In the genomic region with DNA sequence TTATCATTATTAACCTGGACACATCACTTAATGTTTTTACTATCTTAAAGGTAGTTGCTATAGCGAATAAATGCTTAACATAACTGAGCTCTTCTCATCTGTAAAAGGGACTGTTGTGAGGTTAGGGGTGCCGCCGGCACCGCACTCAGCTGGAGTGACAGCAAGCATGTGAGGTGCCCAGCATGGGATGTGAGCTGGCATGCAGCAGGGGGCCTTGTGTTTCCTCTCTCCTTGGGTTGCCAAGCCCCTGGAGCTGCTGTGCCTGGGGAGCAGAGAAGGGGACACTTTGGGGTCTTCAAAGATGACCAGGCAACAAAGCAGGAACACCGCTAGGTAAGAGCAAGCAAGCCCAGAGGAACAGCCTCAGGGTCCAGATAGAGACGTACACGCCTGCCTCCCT, we compare ENCODE assay signal across 9 cellular contexts. TPM values are rescaled to one million over a fixed set of nuclear protein-coding genes. Genes with fewer than 3 reads are reported as not detected.
A peak's percentile ranks its signal among the peaks of the same experiment; 100 is the strongest.
DNase-seq lines count a peak whose midpoint lies in the region; ATAC-seq, FAIRE-seq and TF ChIP-seq lines count a peak whose summit lies in the region.
"Had no signal": no experiment of that assay in that cellular context is flagged by ENCODE, and none has a peak within 500 bp of the region (broad histone marks: within the 10 kb centered on the region; RNA-seq: fewer than 3 reads in every experiment).

No MANE protein-coding gene starts in this region.

- H3K27me3 ChIP-seq in HUES6 (ENCODE audit: control insufficient read depth, insufficient read depth, low read length), result peaks cover 13% of the 10 kb centered on the region
- H3K27me3 ChIP-seq in keratinocyte (ENCODE audit: control insufficient read depth, extremely low read depth, insufficient read depth, low read length), result no peaks in the 10 kb centered on the region
- H3K27me3 ChIP-seq in spleen (replicated peaks in 1 of 7), result no peaks in the 10 kb centered on the region

- no peaks in the 10 kb centered on the region for H3K9me3 ChIP-seq in HUES6 (ENCODE audit: control insufficient read depth, insufficient read depth, low read depth, low read length)
- no peaks in the 10 kb centered on the region for H3K9me3 ChIP-seq in keratinocyte (ENCODE audit: control insufficient read depth, low read depth, low read length)
- H3K9me3 ChIP-seq in spleen, result no peaks in the 10 kb centered on the region

- FAIRE-seq in keratinocyte (lab: Jason Lieb, UNC), result no peak

- TF ChIP-seq CTCF in keratinocyte (optimal IDR thresholded peaks at IDR 0.05 in 1 of 3, IDR thresholded peaks at IDR 0.05 in 1 of 3, conservative IDR thresholded peaks at IDR 0.05 in 1 of 3; ENCODE audit: extremely low read depth in 1 of 3, insufficient read depth in 2 of 3, low read length in 3 of 3) (no peak), spleen (IDR thresholded peaks at IDR 0.05 in 8 of 11, conservative IDR thresholded peaks at IDR 0.05 in 3 of 11) (no peak)

- peak overlapping the region; percentile 84 for H3K27ac Mint-ChIP-seq in activated T-helper 17 cell treated with anti-CD3 and anti-CD28 coated beads, Interleukin-2, amount 50 U/mL, for 72 hours

- peak overlapping the region; percentile 91 for H3K4me2 ChIP-seq in keratinocyte (ENCODE audit: control insufficient read depth, extremely low read depth, insufficient read depth, low read depth, low read length)

- peaks cover 29% of the 10 kb centered on the region for H3K4me1 Mint-ChIP-seq in activated T-helper 17 cell treated with anti-CD3 and anti-CD28 coated beads, Interleukin-2, amount 50 U/mL, for 72 hours

- H3K9ac ChIP-seq in HUES6 (ENCODE audit: low read length) (peak overlapping the region; percentile 66), keratinocyte (ENCODE audit: control insufficient read depth, extremely low read depth, insufficient read depth, low read length) (peak overlapping the region; percentile 71)

- dilution Hi-C loops in keratinocyte (cut with MboI; ENCODE audit: extremely low pct_ligation_motif_present, low sequenced_read_pairs), result no loop called here

- WGBS in spleen, 5 donors, result 61 to 76% (median 65%) methylated on average over 7 of the region's 7 CpGs

- H3K4me3 ChIP-seq in HUES6 (ENCODE audit: low read depth, low read length) (peak overlapping the region; percentile 3; the same call in 1 of the 2 replicates), keratinocyte (ENCODE audit: control insufficient read depth in 2 of 3, extremely low read depth in 1 of 3, insufficient read depth in 2 of 3, low read depth in 1 of 3, low read length in 3 of 3) (peak overlapping the region in 1 of 3 experiments; percentile 28), spleen (no peak overlapping the region)

- peaks cover 4% of the 10 kb centered on the region for H3K9me1 ChIP-seq in keratinocyte (ENCODE audit: control insufficient read depth, extremely low read depth, insufficient read depth, low read length)

- H3K27ac ChIP-seq in HUES6 (ENCODE audit: low read depth, low read length), result no peak overlapping the region; the same call in 1 of the 2 replicates
- peak overlapping the region; percentile 74 for H3K27ac ChIP-seq in keratinocyte (ENCODE audit: control insufficient read depth, insufficient read depth, low read length)
- H3K27ac ChIP-seq in spleen, result peak overlapping the region; percentile 2 to 98 (median 94)

- no peaks in the 10 kb centered on the region for H3K27me3 Mint-ChIP-seq in activated T-helper 17 cell treated with anti-CD3 and anti-CD28 coated beads, Interleukin-2, amount 50 U/mL, for 72 hours

- H4K20me1 ChIP-seq in keratinocyte (ENCODE audit: control insufficient read depth, extremely low read depth, insufficient read depth, low read length), result peaks cover 12% of the 10 kb centered on the region

- no peak for TF ChIP-seq POLR2A in spleen (IDR thresholded peaks at IDR 0.05)

- ATAC-seq in activated T-helper 17 cell treated with anti-CD3 and anti-CD28 coated beads, Interleukin-2, amount 50 U/mL, for 72 hours (replicated peaks), result no peak
- no peak for ATAC-seq in HG03097 (IDR thresholded peaks at IDR 0.05; ENCODE audit: low FRiP score, unreplicated experiment)
- ATAC-seq in GM19035 (IDR thresholded peaks at IDR 0.05; ENCODE audit: unreplicated experiment), result no peak

- H3K36me3 ChIP-seq in HUES6 (ENCODE audit: control insufficient read depth, insufficient read depth, low read length) (peaks cover 9% of the 10 kb centered on the region), keratinocyte (ENCODE audit: control insufficient read depth in 2 of 2, extremely low read depth in 1 of 2, insufficient read depth in 2 of 2, low read length in 2 of 2) (peaks cover 5 to 23% of the 10 kb centered on the region in 2 experiments), spleen (peaks cover 0 to 20% (median 4%) of the 10 kb centered on the region in 6 donors)

- peaks cover 25% of the 10 kb centered on the region for H3K36me3 Mint-ChIP-seq in activated T-helper 17 cell treated with anti-CD3 and anti-CD28 coated beads, Interleukin-2, amount 50 U/mL, for 72 hours (ENCODE audit: low read depth)

- no peaks in the 10 kb centered on the region for H3K9me3 Mint-ChIP-seq in activated T-helper 17 cell treated with anti-CD3 and anti-CD28 coated beads, Interleukin-2, amount 50 U/mL, for 72 hours

- H3K79me2 ChIP-seq in keratinocyte (ENCODE audit: control insufficient read depth, insufficient read depth, low read length), result peaks cover 34% of the 10 kb centered on the region

- H3K4me1 ChIP-seq in HUES6 (ENCODE audit: control insufficient read depth, insufficient read depth, low read length), result peaks cover 52% of the 10 kb centered on the region
- H3K4me1 ChIP-seq in keratinocyte (ENCODE audit: control insufficient read depth, extremely low read depth, insufficient read depth, low read length), result peaks cover 42% of the 10 kb centered on the region
- H3K4me1 ChIP-seq in spleen, result peaks cover 46 to 75% (median 57%) of the 10 kb centered on the region in 6 donors

- intact Hi-C loops in spleen (cut with DNase I; ENCODE audit: low total_unique reads), result no loop called here

- H3K4me3 Mint-ChIP-seq in activated T-helper 17 cell treated with anti-CD3 and anti-CD28 coated beads, Interleukin-2, amount 50 U/mL, for 72 hours, result peak overlapping the region; percentile 97

- no peak overlapping the region for H2AFZ ChIP-seq in keratinocyte (ENCODE audit: control insufficient read depth, low read length)

- DNase-seq in keratinocyte (ENCODE audit: low read depth, low spot score), result no peak
- no peak for DNase-seq in spleen
- DNase-seq in occipital lobe (lab: John Stamatoyannopoulos, UW), result no peak
- DNase-seq: NCI-H2107; stimulated activated CD4-positive, alpha-beta T cell treated with anti-CD3 and anti-CD28 coated beads, Interleukin-12 subunit alpha, Interleukin-12 subunit beta, amount 100 ng/mL, for 4 hours had no signal

RNA-seq across cellular contexts. Expression of a gene that starts 2.1 kb away (rescaled TPM):
- 10 to 100 TPM; 40.1 to 73.3 TPM for total RNA-seq in activated T-helper 17 cell treated with anti-CD3 and anti-CD28 coated beads, Interleukin-2, amount 50 U/mL, for 72 hours
- 17.5 to 55.5 TPM (median 24.4 TPM) in 3 replicates for polyA plus RNA-seq in keratinocyte
- polyA plus RNA-seq in keratinocyte (2011; ENCODE audit: low read depth), result 6.5 TPM
- polyA plus RNA-seq in keratinocyte (2011; cell fraction: cytosol; rRNA removed), result 13.2 and 25.4 TPM in 2 replicates
- 80.2 and 112 TPM in 2 replicates for polyA plus RNA-seq in keratinocyte (2011; cell fraction: nucleus; rRNA removed)
- 12.7 and 22.0 TPM in 2 replicates for polyA plus RNA-seq in keratinocyte (2012; ENCODE audit: low replicate concordance)
- polyA minus RNA-seq in keratinocyte, result 20.3 to 30.9 TPM (median 21.1 TPM) in 3 replicates
- polyA minus RNA-seq in keratinocyte (2011; cell fraction: cytosol; rRNA and poly(A)+ RNA removed), result 23.2 TPM
- polyA minus RNA-seq in keratinocyte (2011; cell fraction: nucleus; rRNA and poly(A)+ RNA removed), result 45.8 and 47.0 TPM in 2 replicates
- 10 to 100 TPM; 18.0 to 33.1 (median 21.3) TPM for total RNA-seq in spleen
- polyA plus RNA-seq in spleen, result 10 to 100 TPM in 2 of 3 donors, 1 to 10 TPM in 1; 9.7 to 12.8 (median 11.3) TPM
- 0.47 TPM for total RNA-seq in occipital lobe

RNA-seq across cellular contexts. Expression of a gene that starts 42.3 kb away (rescaled TPM):
- 10 to 100 TPM; 53.1 to 56.8 TPM for total RNA-seq in activated T-helper 17 cell treated with anti-CD3 and anti-CD28 coated beads, Interleukin-2, amount 50 U/mL, for 72 hours
- polyA plus RNA-seq in keratinocyte (38.9 to 51.9 TPM (median 49.3 TPM) in 3 replicates), spleen (10 to 100 TPM; 56.5 to 59.8 (median 57.7) TPM)
- polyA plus RNA-seq in keratinocyte (2011; ENCODE audit: low read depth), result 134 TPM
- 44.0 and 69.9 TPM in 2 replicates for polyA plus RNA-seq in keratinocyte (2011; cell fraction: cytosol; rRNA removed)
- 38.9 and 49.7 TPM in 2 replicates for polyA plus RNA-seq in keratinocyte (2011; cell fraction: nucleus; rRNA removed)
- polyA plus RNA-seq in keratinocyte (2012; ENCODE audit: low replicate concordance), result 40.6 and 65.0 TPM in 2 replicates
- polyA minus RNA-seq in keratinocyte, result 6.8 to 22.2 TPM (median 15.4 TPM) in 3 replicates
- polyA minus RNA-seq in keratinocyte (2011; cell fraction: cytosol; rRNA and poly(A)+ RNA removed), result 25.9 TPM
- 12.2 and 14.7 TPM in 2 replicates for polyA minus RNA-seq in keratinocyte (2011; cell fraction: nucleus; rRNA and poly(A)+ RNA removed)
- total RNA-seq in spleen (10 to 100 TPM; 39.5 to 69.0 (median 51.1) TPM), occipital lobe (106 TPM)

Comparison
In these comparisons a context has a peak if more than half of its experiments do, and no peak if none do; other contexts are left out.
1. RNA of a gene that starts 2.1 kb away (total RNA-seq): 40.1 to 73.3 TPM in activated T-helper 17 cell treated with anti-CD3 and anti-CD28 coated beads, Interleukin-2, amount 50 U/mL, for 72 hours and 18.0 to 33.1 TPM in spleen; 0.47 TPM in occipital lobe (single experiment); every median in the first group is over 10 times any median in the second.